In the genomic region with DNA sequence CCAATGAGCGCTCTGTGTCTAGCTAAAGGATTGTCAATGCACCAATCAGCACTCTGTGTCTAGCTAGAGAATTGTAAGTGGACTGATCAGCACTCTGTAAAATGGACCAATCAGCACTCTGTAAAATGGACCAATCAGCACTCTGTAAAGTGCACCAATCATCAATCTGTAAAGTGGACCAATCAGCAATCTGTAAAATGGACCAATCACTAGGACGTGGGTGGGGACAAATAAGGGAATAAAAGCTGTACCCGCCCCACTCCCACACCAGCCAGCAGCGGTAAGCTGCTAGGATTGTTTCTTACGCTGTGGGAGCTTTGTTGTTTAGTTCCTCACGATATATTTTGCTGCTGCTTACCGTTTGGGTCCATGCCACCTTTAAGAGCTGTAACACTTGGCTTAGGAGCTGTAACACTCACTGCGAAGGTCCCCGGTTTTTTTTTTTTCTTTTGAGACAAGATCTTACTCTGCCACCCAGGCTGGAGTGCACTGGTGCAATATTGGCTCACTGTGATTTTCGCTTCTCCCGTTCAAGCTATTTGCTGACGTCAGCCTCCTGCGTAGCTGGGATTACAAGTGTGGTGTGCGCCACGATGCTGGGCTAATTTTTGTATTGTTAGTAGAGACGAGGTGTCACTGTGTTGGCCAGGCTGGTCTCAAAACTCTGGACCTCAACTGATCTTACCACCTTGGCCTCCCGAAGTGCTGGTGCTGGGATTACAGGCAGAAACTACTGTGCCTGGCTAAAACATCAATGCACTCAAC, we compare ENCODE assay signal across 22 cellular contexts.
DNase-seq lines count a peak whose midpoint lies in the region; ATAC-seq and TF ChIP-seq lines count a peak whose summit lies in the region.
"Had no signal": no experiment of that assay in that cellular context is flagged by ENCODE, and none has a peak within 500 bp of the region (broad histone marks: within the 10 kb centered on the region; RNA-seq: fewer than 3 reads in every experiment).

No MANE protein-coding gene starts in this region.

- ATAC-seq in IMR-90 (ENCODE audit: low read depth), result no peak
- ATAC-seq in HG03175 (IDR thresholded peaks at IDR 0.05; ENCODE audit: unreplicated experiment), result no peak
- ATAC-seq in HG02938 (IDR thresholded peaks at IDR 0.05; ENCODE audit: unreplicated experiment), result no peak

- TF ChIP-seq RAD21 in IMR-90 (IDR thresholded peaks at IDR 0.05; ENCODE audit: low read length), result no peak

- no peaks in the 10 kb centered on the region for H3K4me1 ChIP-seq in IMR-90 (ENCODE audit: control insufficient read depth, insufficient read depth, low read length)
- H3K4me1 ChIP-seq: SJSA1 had no signal

- peak; percentile 1 for DNase-seq in NCI-H2227 (lab: John Stamatoyannopoulos, UW; ENCODE audit: unreplicated experiment)
- no peak for DNase-seq in NCI-H2227 treated with DMSO at 0.1 percent for 48 hours (lab: John Stamatoyannopoulos, UW)
- DNase-seq in IMR-90, result no peak
- peak; percentile 22 for DNase-seq in islet precursor cell
- peak; percentile 2 for DNase-seq in ureter (ENCODE audit: low spot score)
- DNase-seq in H4 (ENCODE audit: low spot score), result no peak
- DNase-seq: CD4-positive, CD25-positive, alpha-beta regulatory T cell; H7; KBM-7; MV-4-11; NCI-H1105; NCI-H1436 treated with DMSO at 0.1 percent for 48 hours; NCI-H187 treated with DMSO at 0.1 percent for 48 hours; NCI-H526 treated with DMSO at 0.1 percent for 48 hours; PC-9; Right ventricle myocardium superior; RPMI8226 had no signal

- H4K8ac ChIP-seq in IMR-90 (ENCODE audit: low read depth in 2 of 2, low read length in 2 of 2), result no peak overlapping the region

- no peak overlapping the region for H3K27ac ChIP-seq in IMR-90 (ENCODE audit: insufficient read depth, low read length)
- H3K27ac ChIP-seq: BLaER1, HL-60, PC-9, SJSA1 had no signal

- no peak overlapping the region for H2AK5ac ChIP-seq in IMR-90 (ENCODE audit: low read depth, low read length)

- H2BK5ac ChIP-seq in IMR-90 (ENCODE audit: low read depth, low read length, poor library complexity, severe bottlenecking), result no peak overlapping the region

- no peaks in the 10 kb centered on the region for H3K36me3 ChIP-seq in IMR-90 (ENCODE audit: control insufficient read depth, insufficient read depth, low read length)
- H3K36me3 ChIP-seq: BLaER1, SJSA1 had no signal

- no peak overlapping the region for H2AK9ac ChIP-seq in IMR-90 (replicated peaks; ENCODE audit: low read depth, low read length, poor library complexity)

- H3K4me2 ChIP-seq in IMR-90 (ENCODE audit: low read depth, low read length), result no peak overlapping the region
- H3K4me2 ChIP-seq: BLaER1, PC-9 had no signal

- H2AFZ ChIP-seq in IMR-90 (replicated peaks; ENCODE audit: low read length, poor library complexity), result no peak overlapping the region
- H2AFZ ChIP-seq: PC-9 had no signal

- no peaks in the 10 kb centered on the region for H3K9me1 ChIP-seq in IMR-90 (ENCODE audit: insufficient read depth, low read length)

- H4K91ac ChIP-seq in IMR-90 (ENCODE audit: insufficient read depth, low read depth, low read length), result no peak overlapping the region

- no peak overlapping the region for H3K4ac ChIP-seq in IMR-90 (ENCODE audit: low read depth, low read length)

- H4K20me1 ChIP-seq in IMR-90 (ENCODE audit: insufficient read depth, low read length), result no peaks in the 10 kb centered on the region
- H4K20me1 ChIP-seq: BLaER1 had no signal

- H4K5ac ChIP-seq in IMR-90 (ENCODE audit: low read depth, low read length), result no peak overlapping the region

- no peaks in the 10 kb centered on the region for H3K79me1 ChIP-seq in IMR-90 (ENCODE audit: low read depth in 1 of 2, low read length in 2 of 2)

- POLR2A ChIA-PET in IMR-90 (lab: Charles Lee; ENCODE audit: unreplicated experiment), result no interaction called here

- in situ Hi-C loops in IMR-90 (cut with MboI; ENCODE audit: low sequenced_read_pairs), result no loop called here

- H3K56ac ChIP-seq in IMR-90 (ENCODE audit: extremely low read depth, insufficient read depth, low read length), result no peak overlapping the region

- no peak overlapping the region for H3K23ac ChIP-seq in IMR-90 (ENCODE audit: low read depth, low read length)

- no peak overlapping the region for H3K4me3 ChIP-seq in IMR-90 (ENCODE audit: insufficient read depth, low read depth, low read length)
- H3K4me3 ChIP-seq: BLaER1, PC-9, SJSA1 had no signal

- no peak for TF ChIP-seq CTCF in IMR-90 (conservative IDR thresholded peaks at IDR 0.05; ENCODE audit: low read depth, low read length)

- BruUV-seq in IMR-90 (replicated peaks; lab: Mats Ljungman, UMichigan), result no TSS peak

- WGBS in IMR-90 (ENCODE audit: extremely low coverage in 2 of 2, insufficient read length in 1 of 2), 2 experiments, result 65% methylated on average over 4 of the region's 17 CpGs; no CpG with 5 or more reads in 1 of the 2 experiments

- H3K9me3 ChIP-seq in IMR-90 (ENCODE audit: control insufficient read depth, insufficient read depth, low read length), result no peaks in the 10 kb centered on the region; the same call in 1 of the 2 replicates
- H3K9me3 ChIP-seq: BLaER1, SJSA1 had no signal

- no peak overlapping the region for H2BK20ac ChIP-seq in IMR-90 (ENCODE audit: low read depth, low read length)

- H3K14ac ChIP-seq in IMR-90 (replicated peaks; ENCODE audit: low read depth, low read length), result no peak overlapping the region

- no peak overlapping the region for H3K9ac ChIP-seq in IMR-90 (ENCODE audit: low read depth, low read length)
- H3K9ac ChIP-seq: BLaER1 had no signal

- CTCF ChIA-PET in IMR-90 (lab: Yijun Ruan, JAX), result interaction anchor here (0.7 kb wide), 1 partner anchor 16 kb away, joined by 3 read pairs; no protein-coding TSS in a partner anchor

- H2BK120ac ChIP-seq in IMR-90 (ENCODE audit: low read depth, low read length), result no peak overlapping the region

- dilution Hi-C loops in IMR-90 (cut with HindIII; ENCODE audit: low sequenced_read_pairs, unreplicated experiment), result no loop called here

- peaks cover 4% of the 10 kb centered on the region; the same call in 1 of the 2 replicates for H3K27me3 ChIP-seq in IMR-90 (ENCODE audit: control insufficient read depth, insufficient read depth, low read length)

- no peak overlapping the region for H3K18ac ChIP-seq in IMR-90 (ENCODE audit: low read depth, low read length)

- intact Hi-C loops in IMR-90 (cut with micrococcal nuclease), result no loop called here

- no peak overlapping the region for H2BK15ac ChIP-seq in IMR-90 (ENCODE audit: low read depth, low read length)

- no peak for TF ChIP-seq POLR2A in IMR-90 (IDR thresholded peaks at IDR 0.05; ENCODE audit: low read depth, low read length)

TF ChIP-seq in IMR-90, 13 proteins besides CTCF, POLR2A, EP300 and RAD21:
- TF ChIP-seq MXI1 (IDR thresholded peaks at IDR 0.05; ENCODE audit: borderline replicate concordance, low read depth, low read length) (no peak), MAFK (IDR thresholded peaks at IDR 0.05; ENCODE audit: low read depth, low read length) (peak; percentile 61)
TF ChIP-seq in IMR-90: peak in this region for 1.

Comparison
In these comparisons a context has a peak if more than half of its experiments do, and no peak if none do; other contexts are left out.
1. DNase-seq: peak in NCI-H2227 (single experiment), islet precursor cell (single experiment) and ureter (single experiment); none in NCI-H2227 treated with DMSO at 0.1 percent for 48 hours (single experiment), IMR-90 (single experiment) and H4 (single experiment).